8 cellular contexts compared by ENCODE assay signal in the genomic region with DNA sequence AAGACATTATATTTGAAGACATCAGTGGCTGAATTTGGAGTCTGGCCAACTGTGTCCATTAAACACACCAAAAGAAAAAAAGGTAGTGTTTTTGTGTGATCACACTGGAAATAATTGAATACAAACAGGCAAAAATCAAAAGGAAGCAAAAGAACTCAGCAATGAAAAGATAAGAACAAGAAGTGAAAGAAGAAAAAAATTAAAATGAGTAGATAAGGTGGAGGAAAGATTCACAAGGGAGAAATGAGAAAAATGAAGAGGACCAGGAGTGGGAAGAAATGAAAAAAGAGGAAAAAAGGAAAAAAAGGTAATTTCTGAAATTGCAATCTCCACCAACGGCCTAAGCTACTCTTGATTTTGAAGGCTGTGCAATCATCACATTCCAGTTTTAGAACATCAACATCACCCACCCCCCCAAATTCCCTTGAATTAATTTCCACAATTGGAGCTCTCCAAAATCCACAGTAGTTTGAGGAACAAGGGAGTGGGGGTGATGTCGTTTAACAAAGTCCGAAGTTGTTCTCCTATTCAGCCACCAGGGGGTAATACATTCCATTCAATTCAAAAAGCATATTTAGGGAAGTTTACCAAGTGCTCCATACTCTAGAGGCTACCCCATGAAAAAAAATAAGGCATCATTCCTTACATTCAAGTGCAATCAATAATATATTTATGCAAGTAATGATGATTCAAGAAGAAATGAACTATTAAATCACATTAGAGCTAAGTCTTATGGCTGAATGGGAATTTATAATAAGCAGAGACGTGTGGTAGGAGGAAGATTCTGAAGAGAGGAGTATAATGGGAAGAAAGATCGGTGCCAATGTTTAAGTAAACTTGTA. TPM values are rescaled to one million over a fixed set of nuclear protein-coding genes. Genes with fewer than 3 reads are reported as not detected.
DNase-seq lines count a peak whose midpoint lies in the region; ATAC-seq and TF ChIP-seq lines count a peak whose summit lies in the region.

No MANE protein-coding gene starts in this region.

- peak; percentile 26 for TF ChIP-seq RAD21 in neural cell (conservative IDR thresholded peaks at IDR 0.05)

- H4K20me1 ChIP-seq in neural cell (ENCODE audit: insufficient read depth): no peaks in the 10 kb centered on the region

- H3K79me2 ChIP-seq in neural cell (replicated peaks; ENCODE audit: insufficient read depth, low read length): no peaks in the 10 kb centered on the region

- WGBS in esophagus squamous epithelium, 2 donors: 34 to 39% methylated on average over 5 of the region's 5 CpGs

- peaks cover 0 to 13% (median 0%) of the 10 kb centered on the region in 3 donors for H3K4me1 ChIP-seq in esophagus squamous epithelium

- CTCF ChIA-PET in RWPE1 (lab: Yijun Ruan, JAX): interaction anchor here (0.6 to 2.1 kb wide), 2 partner anchors 98 to 125 kb away, joined by 3 to 8 read pairs; no protein-coding TSS in a partner anchor

- TF ChIP-seq CTCF in RWPE1 (conservative IDR thresholded peaks at IDR 0.05; ENCODE audit: low read depth): peak; percentile 70
- TF ChIP-seq CTCF in esophagus squamous epithelium (IDR thresholded peaks at IDR 0.05): peak; percentile 73 to 89 (median 80)
- TF ChIP-seq CTCF in neural cell (IDR thresholded peaks at IDR 0.05; ENCODE audit: poor library complexity, severe bottlenecking): peak; percentile 43

- no peak overlapping the region for H2AFZ ChIP-seq in neural cell (ENCODE audit: low read depth, low read length)

- H3F3A ChIP-seq in neural cell (ENCODE audit: insufficient read depth, low read length, poor library complexity, severe bottlenecking): no peaks in the 10 kb centered on the region

- DNase-seq in DMS153 treated with DMSO at 0.1 percent for 48 hours (lab: John Stamatoyannopoulos, UW; ENCODE audit: unreplicated experiment) (peak; percentile 28), DMS153 (lab: John Stamatoyannopoulos, UW) (no peak), HPDE6-E6E7 (ENCODE audit: extremely low spot score) (peak; percentile 10), RWPE1 (ENCODE audit: low spot score) (peak; percentile 65), esophagus squamous epithelium (lab: John Stamatoyannopoulos, UW) (no peak), activated gamma-delta T cell (lab: John Stamatoyannopoulos, UW) (no peak)

- TF ChIP-seq POLR2A in esophagus squamous epithelium (IDR thresholded peaks at IDR 0.05): no peak

- TF ChIP-seq EP300 in neural cell (conservative IDR thresholded peaks at IDR 0.05; ENCODE audit: poor library complexity, severe bottlenecking): no peak

- H3K36me3 ChIP-seq in esophagus squamous epithelium (no peaks in the 10 kb centered on the region), neural cell (ENCODE audit: insufficient read depth, low read length) (no peaks in the 10 kb centered on the region)

- intact Hi-C loops in esophagus squamous epithelium (cut with DNase I): no loop called here

- POLR2A ChIA-PET in RWPE1 (lab: Yijun Ruan, JAX; ENCODE audit: low non-redundant PET): no interaction called here

- H3K4me3 ChIP-seq in esophagus squamous epithelium (no peak overlapping the region), neural cell (ENCODE audit: low read length) (no peak overlapping the region)

- no peaks in the 10 kb centered on the region for H3K9me2 ChIP-seq in neural cell (ENCODE audit: insufficient read depth, low read length)

- H3K27me3 ChIP-seq in esophagus squamous epithelium (no peaks in the 10 kb centered on the region), neural cell (ENCODE audit: insufficient read depth, low read depth, low read length) (no peaks in the 10 kb centered on the region)

- no peak overlapping the region for H3K4me2 ChIP-seq in neural cell (ENCODE audit: low read length)

- ATAC-seq in HG02852 (IDR thresholded peaks at IDR 0.05; ENCODE audit: unreplicated experiment): no peak

- H3K9ac ChIP-seq in neural cell (ENCODE audit: low read length): no peak overlapping the region

- H3K9me3 ChIP-seq in esophagus squamous epithelium (no peaks in the 10 kb centered on the region), neural cell (ENCODE audit: low read length) (no peaks in the 10 kb centered on the region)

- H3K27ac ChIP-seq in RWPE1 (no peak overlapping the region), esophagus squamous epithelium (peak overlapping the region in 1 of 4 donors; percentile 26), neural cell (ENCODE audit: low read length) (no peak overlapping the region)

TF ChIP-seq in neural cell, 6 proteins besides CTCF, POLR2A, EP300 and RAD21:
- TF ChIP-seq, protein P1, sequence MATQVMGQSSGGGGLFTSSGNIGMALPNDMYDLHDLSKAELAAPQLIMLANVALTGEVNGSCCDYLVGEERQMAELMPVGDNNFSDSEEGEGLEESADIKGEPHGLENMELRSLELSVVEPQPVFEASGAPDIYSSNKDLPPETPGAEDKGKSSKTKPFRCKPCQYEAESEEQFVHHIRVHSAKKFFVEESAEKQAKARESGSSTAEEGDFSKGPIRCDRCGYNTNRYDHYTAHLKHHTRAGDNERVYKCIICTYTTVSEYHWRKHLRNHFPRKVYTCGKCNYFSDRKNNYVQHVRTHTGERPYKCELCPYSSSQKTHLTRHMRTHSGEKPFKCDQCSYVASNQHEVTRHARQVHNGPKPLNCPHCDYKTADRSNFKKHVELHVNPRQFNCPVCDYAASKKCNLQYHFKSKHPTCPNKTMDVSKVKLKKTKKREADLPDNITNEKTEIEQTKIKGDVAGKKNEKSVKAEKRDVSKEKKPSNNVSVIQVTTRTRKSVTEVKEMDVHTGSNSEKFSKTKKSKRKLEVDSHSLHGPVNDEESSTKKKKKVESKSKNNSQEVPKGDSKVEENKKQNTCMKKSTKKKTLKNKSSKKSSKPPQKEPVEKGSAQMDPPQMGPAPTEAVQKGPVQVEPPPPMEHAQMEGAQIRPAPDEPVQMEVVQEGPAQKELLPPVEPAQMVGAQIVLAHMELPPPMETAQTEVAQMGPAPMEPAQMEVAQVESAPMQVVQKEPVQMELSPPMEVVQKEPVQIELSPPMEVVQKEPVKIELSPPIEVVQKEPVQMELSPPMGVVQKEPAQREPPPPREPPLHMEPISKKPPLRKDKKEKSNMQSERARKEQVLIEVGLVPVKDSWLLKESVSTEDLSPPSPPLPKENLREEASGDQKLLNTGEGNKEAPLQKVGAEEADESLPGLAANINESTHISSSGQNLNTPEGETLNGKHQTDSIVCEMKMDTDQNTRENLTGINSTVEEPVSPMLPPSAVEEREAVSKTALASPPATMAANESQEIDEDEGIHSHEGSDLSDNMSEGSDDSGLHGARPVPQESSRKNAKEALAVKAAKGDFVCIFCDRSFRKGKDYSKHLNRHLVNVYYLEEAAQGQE (IDR thresholded peaks at IDR 0.05; ENCODE audit: borderline replicate concordance): no peak
- TF ChIP-seq EZH2 (IDR thresholded peaks at IDR 0.05; ENCODE audit: borderline replicate concordance, insufficient read depth, low read length, poor library complexity, severe bottlenecking): no peak
- no peak for TF ChIP-seq TAF1 (IDR thresholded peaks at IDR 0.05; ENCODE audit: low read depth)
- peak; percentile 36 for TF ChIP-seq SMC3 (conservative IDR thresholded peaks at IDR 0.05; ENCODE audit: poor library complexity)

RNA-seq across cellular contexts. Expression of gene ZNF860, which starts 37.4 kb away (rescaled TPM):
- total RNA-seq in esophagus squamous epithelium: 1 to 10 TPM; 2.5 to 7.2 (median 4.6) TPM
- polyA plus RNA-seq in neural cell: 0.66 and 1.2 TPM in 2 replicates
- 0.73 and 1.4 TPM in 2 replicates for polyA minus RNA-seq in neural cell

RNA-seq across cellular contexts. Expression of gene OSBPL10, which starts 37.9 kb away (rescaled TPM):
- 10 to 100 TPM; 13.8 to 65.3 (median 41.0) TPM for total RNA-seq in esophagus squamous epithelium
- 2.0 and 4.0 TPM in 2 replicates for polyA plus RNA-seq in neural cell
- 0.97 and 3.5 TPM in 2 replicates for polyA minus RNA-seq in neural cell

Comparison
In these comparisons a context has a peak if more than half of its experiments do, and no peak if none do; other contexts are left out.
1. DNase-seq: peak in DMS153 treated with DMSO at 0.1 percent for 48 hours (single experiment), HPDE6-E6E7 (single experiment) and RWPE1 (single experiment); none in DMS153 (single experiment), esophagus squamous epithelium (single experiment) and activated gamma-delta T cell (single experiment).
2. Peak in every context shown above with its lines, with median percentiles within 50 percentile points of each other: CTCF ChIP-seq.